In the genomic region with DNA sequence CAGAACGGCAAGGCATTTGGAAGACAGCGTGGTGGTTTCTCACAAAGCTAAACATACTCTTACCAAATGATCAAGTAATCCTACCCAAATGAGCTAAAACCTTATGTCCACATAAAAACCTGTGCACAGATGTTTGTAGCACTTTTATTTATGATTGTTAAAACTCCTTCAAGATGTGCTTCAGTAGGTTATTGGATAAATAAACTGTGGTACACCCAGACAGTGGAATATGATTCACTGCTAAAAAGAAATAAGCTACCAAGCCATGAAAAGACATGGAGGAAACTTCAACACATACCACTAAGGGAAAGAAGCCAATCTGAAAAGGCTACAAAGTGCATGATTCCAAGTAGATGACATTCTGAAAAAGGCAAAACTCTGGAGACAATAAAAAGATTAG, we compare ENCODE assay signal across 18 cellular contexts.
"Had no signal": no experiment of that assay in that cellular context is flagged by ENCODE, and none has a peak within 500 bp of the region (broad histone marks: within the 10 kb centered on the region; RNA-seq: fewer than 3 reads in every experiment).

No MANE protein-coding gene starts in this region.

- H3K27me3 ChIP-seq: colonic mucosa, testis had no signal

- H3K9me3 ChIP-seq: colonic mucosa, gastroesophageal sphincter, testis had no signal

- ATAC-seq: gastroesophageal sphincter; left colon; left ventricle myocardium superior; stimulated activated naive B cell treated with anti-CD40 and anti-IgM and Interleukin-4, amounts not matched to agents 10 μg/mL and 1 μg/mL and 100 μg/mL, for 72 hours; stimulated activated naive CD8-positive, alpha-beta T cell treated with anti-CD3 and anti-CD28 coated beads, Interleukin-15, amount 100 ng/mL, for 72 hours had no signal

- H3K36me3 ChIP-seq: colonic mucosa, gastroesophageal sphincter, transverse colon had no signal

- H3K4me3 ChIP-seq: colonic mucosa, gastroesophageal sphincter, testis, transverse colon had no signal

- H3K27ac ChIP-seq: colonic mucosa, gastroesophageal sphincter, testis, transverse colon had no signal

- H3K4me1 ChIP-seq: colonic mucosa, gastroesophageal sphincter, testis, transverse colon had no signal

- DNase-seq: colonic mucosa; dermis blood vessel endothelial cell; erythroblast; glutamatergic neuron; immature natural killer cell; kidney; left colon; left ventricle myocardium superior; mesendoderm; naive B cell; posterior cingulate gyrus; stimulated activated CD4-positive, alpha-beta T cell treated with anti-CD3 and anti-CD28 coated beads, Interleukin-2, amount 100 ng/mL, for 24 hours; stimulated activated CD4-positive, alpha-beta T cell treated with anti-CD3 and anti-CD28 coated beads, Interleukin-4, amount 100 ng/mL, for 4 hours; stimulated activated naive B cell treated with anti-CD40 and anti-IgM and Interleukin-4, amounts not matched to agents 10 μg/mL and 1 μg/mL and 100 μg/mL, for 72 hours; stimulated activated naive CD8-positive, alpha-beta T cell treated with anti-CD3 and anti-CD28 coated beads, Interleukin-15, amount 100 ng/mL, for 72 hours; testis; transverse colon had no signal
